ENCODE assay signal across 1 cellular context in genomic region chr15:64387562-64388168, GRCh38.
TF ChIP-seq lines count a peak whose summit lies in the region.

TRIP4 (plus strand) TSS chr15:64387836; CDS start chr15:64387864, 28 bp downstream.

TF ChIP-seq in HEK293, 187 proteins besides CTCF, POLR2A, EP300 and RAD21 (continued from another document and continues in another):
- TF ChIP-seq ZBTB11 (tag by site-specific recombination; conservative IDR thresholded peaks at IDR 0.05; ENCODE audit: low read depth) (peak; percentile 100), ZSCAN4 (tag by site-specific recombination; IDR thresholded peaks at IDR 0.05) (peak; percentile 77), ZNF239 (tag by site-specific recombination; IDR thresholded peaks at IDR 0.05) (peak; percentile 77; the same call in 1 of the 2 replicates), MYNN (tag by site-specific recombination; IDR thresholded peaks at IDR 0.05; ENCODE audit: borderline replicate concordance) (peak; percentile 84), BCL11A (tag by site-specific recombination; IDR thresholded peaks at IDR 0.05; ENCODE audit: low read depth) (no peak), ZSCAN30 (tag by site-specific recombination; IDR thresholded peaks at IDR 0.05) (peak; percentile 98), ZNF174 (tag by site-specific recombination; IDR thresholded peaks at IDR 0.05) (no peak), SP2 (tag by site-specific recombination; IDR thresholded peaks at IDR 0.05) (peak; percentile 95), KLF16 (tag by site-specific recombination; IDR thresholded peaks at IDR 0.05) (peak; percentile 100), SALL2 (tag by site-specific recombination; IDR thresholded peaks at IDR 0.05; ENCODE audit: borderline replicate concordance) (peak; percentile 91; the same call in 1 of the 2 replicates), ZFP3 (tag by site-specific recombination; IDR thresholded peaks at IDR 0.05; ENCODE audit: low read depth) (no peak), AEBP2 (tag by site-specific recombination; IDR thresholded peaks at IDR 0.05; ENCODE audit: borderline replicate concordance) (no peak), HOXC10 (CRISPR knock-in tag; IDR thresholded peaks at IDR 0.05) (no peak), ZNF311 (tag by site-specific recombination; IDR thresholded peaks at IDR 0.05; ENCODE audit: borderline replicate concordance) (no peak), ZNF596 (tag by site-specific recombination; IDR thresholded peaks at IDR 0.05) (no peak), ZSCAN23 (tag by site-specific recombination; IDR thresholded peaks at IDR 0.05) (peak; percentile 90), ZNF335 (tag by site-specific recombination; conservative IDR thresholded peaks at IDR 0.05) (peak; percentile 91), ZNF610 (tag by site-specific recombination; IDR thresholded peaks at IDR 0.05; ENCODE audit: borderline replicate concordance) (peak; percentile 92), ZNF26 (tag by site-specific recombination; IDR thresholded peaks at IDR 0.05) (no peak), ZNF223 (tag by site-specific recombination; IDR thresholded peaks at IDR 0.05) (no peak), ZNF623 (tag by site-specific recombination; IDR thresholded peaks at IDR 0.05) (peak; percentile 44), ZNF785 (tag by site-specific recombination; IDR thresholded peaks at IDR 0.05) (peak; percentile 92), ZBTB7A (tag by site-specific recombination; IDR thresholded peaks at IDR 0.05; ENCODE audit: low read depth) (peak; percentile 89), ZNF146 (tag by site-specific recombination; IDR thresholded peaks at IDR 0.05) (peak; percentile 84), ZSCAN18 (tag by site-specific recombination; IDR thresholded peaks at IDR 0.05) (peak; percentile 97), ZNF510 (tag by site-specific recombination; IDR thresholded peaks at IDR 0.05; ENCODE audit: insufficient replicate concordance) (no peak), ZNF362 (tag by site-specific recombination; IDR thresholded peaks at IDR 0.05) (peak; percentile 66; the same call in 1 of the 2 replicates), ZNF140 (tag by site-specific recombination; IDR thresholded peaks at IDR 0.05) (no peak), ZFP69B (tag by site-specific recombination; IDR thresholded peaks at IDR 0.05) (peak; percentile 93), ZNF341 (tag by site-specific recombination; IDR thresholded peaks at IDR 0.05; ENCODE audit: low read depth) (peak; percentile 79), ZNF423 (tag by site-specific recombination; IDR thresholded peaks at IDR 0.05) (no peak; the same call in 1 of the 2 replicates), ZNF792 (tag by site-specific recombination; IDR thresholded peaks at IDR 0.05) (no peak; the same call in 1 of the 2 replicates), ZNF112 (tag by site-specific recombination; IDR thresholded peaks at IDR 0.05) (no peak), ZNF501 (tag by site-specific recombination; IDR thresholded peaks at IDR 0.05) (peak; percentile 98), ZFHX2 (tag by site-specific recombination; conservative IDR thresholded peaks at IDR 0.05) (peak; percentile 89), ZNF488 (tag by site-specific recombination; IDR thresholded peaks at IDR 0.05) (no peak; the same call in 1 of the 2 replicates), ZNF560 (tag by site-specific recombination; IDR thresholded peaks at IDR 0.05; ENCODE audit: borderline replicate concordance) (no peak), KLF7 (tag by site-specific recombination; IDR thresholded peaks at IDR 0.05; ENCODE audit: borderline replicate concordance) (peak; percentile 98), SCRT1 (tag by site-specific recombination; IDR thresholded peaks at IDR 0.05; ENCODE audit: borderline replicate concordance) (peak; percentile 52; the same call in 1 of the 2 replicates), ATF2 (tag by site-specific recombination; IDR thresholded peaks at IDR 0.05; ENCODE audit: low read depth) (0 out of 2 replicates have a peak, but pooled peaks have one; percentile 27), OVOL3 (tag by site-specific recombination; IDR thresholded peaks at IDR 0.05) (peak; percentile 87), ZNF707 (tag by site-specific recombination; IDR thresholded peaks at IDR 0.05) (no peak; the same call in 1 of the 2 replicates), ZNF157 (tag by site-specific recombination; IDR thresholded peaks at IDR 0.05) (no peak), ZNF433 (tag by site-specific recombination; IDR thresholded peaks at IDR 0.05; ENCODE audit: low read depth) (no peak), PRDM10 (tag by site-specific recombination; IDR thresholded peaks at IDR 0.05) (peak; percentile 80), SETDB1 (IDR thresholded peaks at IDR 0.05; ENCODE audit: insufficient read length, low read length) (peak; percentile 97), ZNF549 (tag by site-specific recombination; IDR thresholded peaks at IDR 0.05) (no peak), ZBTB21 (tag by site-specific recombination; IDR thresholded peaks at IDR 0.05) (peak; percentile 75), ZBTB1 (tag by site-specific recombination; IDR thresholded peaks at IDR 0.05) (0 out of 2 replicates have a peak, but pooled peaks have one; percentile 60), ZNF664 (tag by site-specific recombination; IDR thresholded peaks at IDR 0.05) (peak; percentile 78), ZNF830 (tag by site-specific recombination; IDR thresholded peaks at IDR 0.05; ENCODE audit: low read depth) (no peak), ZNF555 (tag by site-specific recombination; conservative IDR thresholded peaks at IDR 0.05) (no peak), SCRT2 (tag by site-specific recombination; IDR thresholded peaks at IDR 0.05) (peak; percentile 72), ZNF777 (tag by site-specific recombination; IDR thresholded peaks at IDR 0.05; ENCODE audit: borderline replicate concordance) (no peak)
